8 cellular contexts compared by ENCODE assay signal in the genomic region with DNA sequence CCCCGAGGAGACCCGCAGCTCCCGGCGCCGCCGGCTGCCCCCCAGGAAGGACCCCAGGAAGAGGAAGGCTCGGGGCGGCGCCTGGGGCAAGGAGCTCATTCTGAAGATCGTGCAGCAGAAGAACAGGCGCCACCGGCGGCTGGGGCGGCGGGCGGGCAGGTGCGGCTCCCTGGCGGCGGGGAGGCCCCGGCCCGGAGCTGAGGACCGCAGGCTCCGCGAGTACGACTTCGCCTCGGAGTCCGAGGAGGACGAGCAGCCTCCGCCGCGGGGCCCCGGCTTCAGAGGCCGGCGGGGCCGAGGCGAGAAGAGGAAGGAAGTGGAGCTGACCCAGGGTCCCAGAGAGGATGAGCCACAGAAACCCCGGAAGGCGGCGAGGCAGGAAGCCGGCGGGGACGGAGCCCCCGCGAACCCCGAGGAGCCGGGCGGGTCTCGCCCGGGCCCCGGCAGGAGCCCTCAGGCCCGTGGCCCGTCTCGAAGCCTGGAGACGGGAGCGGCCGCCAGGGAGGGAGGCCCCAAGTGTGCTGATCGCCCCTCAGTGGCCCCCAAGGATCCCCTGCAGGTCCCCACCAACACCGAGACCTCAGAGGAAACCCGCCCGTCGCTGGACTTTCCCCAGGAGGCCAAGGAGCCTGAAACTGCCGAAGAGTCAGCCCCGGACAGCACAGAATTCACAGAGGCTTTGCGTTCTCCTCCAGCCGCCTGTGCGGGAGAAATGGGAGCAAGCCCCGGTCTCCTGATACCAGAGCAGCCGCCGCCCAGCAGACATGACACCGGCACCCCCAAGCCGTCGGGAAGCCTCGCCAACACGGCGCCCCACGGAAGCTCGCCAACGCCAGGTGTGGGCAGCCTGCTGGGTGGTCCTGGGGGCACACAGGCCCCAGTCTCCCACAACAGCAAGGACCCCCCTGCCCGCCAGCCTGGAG. TPM values are rescaled to one million over a fixed set of nuclear protein-coding genes. Genes with fewer than 3 reads are reported as not detected.
DNase-seq lines count a peak whose midpoint lies in the region; ATAC-seq and TF ChIP-seq lines count a peak whose summit lies in the region.
"Had no signal": no experiment of that assay in that cellular context is flagged by ENCODE, and none has a peak within 500 bp of the region (broad histone marks: within the 10 kb centered on the region; RNA-seq: fewer than 3 reads in every experiment).

No MANE protein-coding gene starts in this region.

- H3K4me1 ChIP-seq in mucosa of rectum (ENCODE audit: control insufficient read depth in 2 of 2, insufficient read depth in 2 of 2, low read length in 2 of 2) (peaks cover 0 to 4% of the 10 kb centered on the region in 2 donors), uterus (peaks cover 0 to 9% of the 10 kb centered on the region in 2 donors)

- no peak overlapping the region for H3K27ac ChIP-seq in mucosa of rectum (ENCODE audit: low read depth in 2 of 2, low read length in 2 of 2)
- H3K27ac ChIP-seq in uterus: peak overlapping the region in 1 of 2 donors; percentile 37
- H3K27ac ChIP-seq: neutrophil had no signal

- H3K27me3 ChIP-seq in mucosa of rectum (ENCODE audit: control insufficient read depth in 2 of 2, insufficient read depth in 2 of 2, low read length in 2 of 2) (no peaks in the 10 kb centered on the region), uterus (no peaks in the 10 kb centered on the region)

- no peak for TF ChIP-seq CTCF in uterus (IDR thresholded peaks at IDR 0.05)

- H3K9ac ChIP-seq in mucosa of rectum (ENCODE audit: low read depth in 1 of 2, low read length in 2 of 2): peak overlapping the region; percentile 20 to 47

- peak; percentile 55 for ATAC-seq in GM21529 (IDR thresholded peaks at IDR 0.05; ENCODE audit: unreplicated experiment)

- no peaks in the 10 kb centered on the region for H3K36me3 ChIP-seq in mucosa of rectum (ENCODE audit: control insufficient read depth in 2 of 2, insufficient read depth in 2 of 2, low read length in 2 of 2)
- H3K36me3 ChIP-seq in uterus: no peaks in the 10 kb centered on the region
- H3K36me3 ChIP-seq: neutrophil had no signal

- H3K9me3 ChIP-seq in mucosa of rectum (ENCODE audit: control insufficient read depth in 2 of 2, low read length in 2 of 2) (no peaks in the 10 kb centered on the region), uterus (no peaks in the 10 kb centered on the region)
- H3K9me3 ChIP-seq: neutrophil had no signal

- no peak for TF ChIP-seq POLR2A in uterus (IDR thresholded peaks at IDR 0.05)

- intact Hi-C loops in uterus (cut with DNase I; ENCODE audit: low total_unique reads): loop anchor here (10.0 kb wide), 1 partner anchor 236 kb away; no protein-coding TSS in a partner anchor

- DNase-seq in UCSD-AML1 (lab: John Stamatoyannopoulos, UW; ENCODE audit: unreplicated experiment) (peak; percentile 74), uterus (no peak), A172 (ENCODE audit: low spot score) (no peak), amniotic stem cell (lab: John Stamatoyannopoulos, UW) (no peak)
- peak; percentile 37 for DNase-seq in central memory CD4-positive, alpha-beta T cell

- H3K4me3 ChIP-seq in mucosa of rectum (ENCODE audit: low read length in 2 of 2) (peak overlapping the region; percentile 39 to 41), uterus (peak overlapping the region; percentile 16 to 27)

RNA-seq across cellular contexts. Expression of a gene that starts 22.3 kb away (rescaled TPM):
- total RNA-seq in uterus: 1 to 10 TPM in 2 of 4 donors, under 1 TPM in 2; under 0.01 to 6.9 (median 0.77) TPM
- total RNA-seq in A172 (2014; rRNA removed; shearing (Covaris generic)): 0.95 and 1.4 TPM in 2 replicates

RNA-seq across cellular contexts. Expression of a gene that starts 48.0 kb away (rescaled TPM):
- total RNA-seq in uterus: 1 to 10 TPM in 2 of 4 donors, under 1 TPM in 1, not detected in 1; 0.51 to 7.9 (median 2.8) TPM
- 0.55 and 0.91 TPM in 2 replicates for total RNA-seq in A172 (2014; rRNA removed; shearing (Covaris generic))

Comparison
In these comparisons a context has a peak if more than half of its experiments do, and no peak if none do; other contexts are left out.
1. DNase-seq: peak in UCSD-AML1 (single experiment) and central memory CD4-positive, alpha-beta T cell (single experiment); none in uterus (0 of 2), A172 (single experiment) and amniotic stem cell (single experiment).